Comparison of ENCODE assay signal across 3 cellular contexts in the genomic region with DNA sequence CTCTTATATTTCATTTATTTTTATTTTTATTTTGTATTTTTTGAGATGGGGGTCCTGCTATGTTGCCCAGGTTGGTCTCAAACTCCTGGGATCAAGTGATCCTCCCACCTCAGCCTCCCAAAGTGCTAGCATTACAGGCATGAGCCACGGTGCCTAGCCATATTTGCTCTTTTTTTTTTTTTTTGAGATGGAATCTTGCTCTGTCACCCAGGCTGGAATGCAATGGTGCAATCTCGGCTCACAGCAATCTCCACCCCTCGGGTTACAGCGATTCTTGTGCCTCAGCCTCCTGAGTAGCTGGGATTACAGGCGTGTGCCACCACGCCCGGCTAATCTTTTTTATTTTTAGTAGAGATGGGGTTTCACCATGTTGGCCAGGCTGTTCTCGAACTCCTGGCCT. TPM values are rescaled to one million over a fixed set of nuclear protein-coding genes. Genes with fewer than 3 reads are reported as not detected.
"Had no signal": no experiment of that assay in that cellular context is flagged by ENCODE, and none has a peak within 500 bp of the region (broad histone marks: within the 10 kb centered on the region; RNA-seq: fewer than 3 reads in every experiment).

No MANE protein-coding gene starts in this region.

RNA-seq across cellular contexts. Expression of gene TFCP2L1, which starts 46.3 kb away (rescaled TPM):
- total RNA-seq: activated T-helper 1 cell treated with anti-CD3 and anti-CD28 coated beads, Interleukin-12 subunit alpha, Interleukin-12 subunit beta, Interleukin-2, Interleukin-4 antibody, amounts not matched to agents 30 ng/mL and 10 ng/mL and 1 ng/mL, durations not matched to agents 14 hours and 24 hours and 36 hours; activated T-helper 2 cell treated with anti-CD3 and anti-CD28 coated beads, Interferon-gamma antibody, Interleukin-2, Interleukin-4, amounts not matched to agents 10 μg/mL and 5 μg/mL and 100 μg/mL, durations not matched to agents 14 hours and 24 hours and 36 hours; endothelial cell of umbilical vein had no signal
- polyA plus RNA-seq: endothelial cell of umbilical vein had no signal
